23 cellular contexts compared by ENCODE assay signal in the genomic region with DNA sequence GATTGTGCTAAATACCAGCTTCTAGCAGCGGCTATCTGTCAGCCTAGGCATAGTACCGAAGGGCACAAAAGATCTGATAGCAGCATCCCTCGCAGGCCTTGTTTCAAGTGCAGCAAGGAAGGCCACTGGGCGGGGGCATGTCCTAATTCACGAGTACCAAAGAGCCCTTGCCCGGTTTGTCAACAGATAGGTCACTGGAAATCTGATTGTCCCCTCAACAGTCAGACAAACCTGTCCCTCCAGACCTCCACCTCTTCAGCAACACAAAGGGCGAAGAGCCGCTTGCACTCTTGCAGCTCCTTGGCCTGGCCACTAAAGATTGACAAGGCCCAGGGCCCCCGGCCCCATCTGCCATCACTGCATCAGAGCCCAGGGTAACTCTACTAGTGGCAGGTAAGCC. TPM values are rescaled to one million over a fixed set of nuclear protein-coding genes. Genes with fewer than 3 reads are reported as not detected.
"Had no signal": no experiment of that assay in that cellular context is flagged by ENCODE, and none has a peak within 500 bp of the region (broad histone marks: within the 10 kb centered on the region; RNA-seq: fewer than 3 reads in every experiment).

No MANE protein-coding gene starts in this region.

- H3K27ac Mint-ChIP-seq: IgD-negative memory B cell had no signal

- H3K4me3 Mint-ChIP-seq: IgD-negative memory B cell had no signal

- H3K36me3 Mint-ChIP-seq: IgD-negative memory B cell had no signal

- ATAC-seq: K562 had no signal

- H3K27ac ChIP-seq: HL-60, KMS-11, RWPE1 had no signal

- DNase-seq: NCI-H1092, NCI-H1105 treated with DMSO at 0.1 percent for 48 hours, NCI-H1417 treated with DMSO at 0.1 percent for 48 hours, NCI-H146, NCI-H1694 treated with DMSO at 0.1 percent for 48 hours, NCI-H1930, NCI-H2081, NCI-H2107, NCI-H226, NCI-H446, NCI-H510A, NCI-H524 treated with DMSO at 0.1 percent for 48 hours, NCI-H69, NCI-H774, SHP77, SK-N-SH had no signal

- H3K9me3 Mint-ChIP-seq: IgD-negative memory B cell had no signal

- H3K9me3 ChIP-seq: SK-N-SH had no signal

RNA-seq across cellular contexts. Expression of gene CA6, which starts 22.7 kb away (rescaled TPM):
- total RNA-seq: K562, LHCN-M2, MCF 10A had no signal
